In the genomic region with DNA sequence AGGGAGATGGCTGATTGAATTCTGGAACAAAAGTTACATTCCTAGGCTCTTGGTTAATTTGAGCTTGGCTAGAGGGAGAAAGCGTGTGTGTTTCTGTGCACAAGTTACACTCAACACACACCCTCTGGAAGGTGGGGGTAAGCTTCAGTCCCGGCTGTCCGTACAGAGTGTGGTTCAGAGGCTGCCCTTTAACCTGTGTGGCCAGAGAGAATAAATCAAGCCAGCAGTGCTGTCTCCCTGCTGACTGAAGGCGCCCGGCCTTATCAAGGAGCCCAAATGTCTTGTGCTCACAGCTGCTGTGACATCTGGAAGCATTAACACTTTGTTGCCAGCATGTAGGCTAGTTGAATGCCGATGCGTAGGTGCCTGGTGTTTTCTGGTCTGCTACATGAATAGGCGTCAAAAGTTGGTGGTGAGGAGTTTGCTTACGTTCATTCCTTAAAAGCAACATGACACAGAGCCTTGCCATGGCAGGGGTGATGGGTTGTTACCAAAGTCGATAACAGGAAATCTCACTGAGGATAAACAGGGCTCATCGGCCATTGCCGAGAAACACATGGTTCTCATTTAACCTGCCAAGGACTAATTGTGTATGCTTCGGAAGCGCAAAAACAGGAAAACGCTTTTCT, we compare ENCODE assay signal across 11 cellular contexts.
DNase-seq lines count a peak whose midpoint lies in the region; ATAC-seq and TF ChIP-seq lines count a peak whose summit lies in the region.
"Had no signal": no experiment of that assay in that cellular context is flagged by ENCODE, and none has a peak within 500 bp of the region (broad histone marks: within the 10 kb centered on the region; RNA-seq: fewer than 3 reads in every experiment).

No MANE protein-coding gene starts in this region.

- H3K9me2 ChIP-seq in SK-N-SH: no peaks in the 10 kb centered on the region
- no peaks in the 10 kb centered on the region for H3K9me2 ChIP-seq in GM23248 (ENCODE audit: insufficient read depth)

- no peak overlapping the region for H3K4me3 Mint-ChIP-seq in CD4-positive, alpha-beta T cell
- H3K4me3 Mint-ChIP-seq: activated CD8-positive, alpha-beta T cell treated with anti-CD3 and anti-CD28 coated beads, Interleukin-2, amount 10 ng/mL, durations not matched to agents 7 days and 5 days had no signal

- 0 out of 2 replicates have a peak, but pooled peaks have one; percentile 2 for TF ChIP-seq RAD21 in SK-N-SH (IDR thresholded peaks at IDR 0.05; ENCODE audit: low read length)

- H3K9me3 ChIP-seq in SK-N-SH (no peaks in the 10 kb centered on the region), mucosa of descending colon (no peaks in the 10 kb centered on the region), thyroid gland (no peaks in the 10 kb centered on the region), GM23248 (ENCODE audit: low read depth) (no peaks in the 10 kb centered on the region)
- H3K9me3 ChIP-seq in CD4-positive, alpha-beta T cell (ENCODE audit: control insufficient read depth, low read length): no peaks in the 10 kb centered on the region

- no peaks in the 10 kb centered on the region for H3K9me3 Mint-ChIP-seq in CD4-positive, alpha-beta T cell

- H3K4me3 ChIP-seq in SK-N-SH (ENCODE audit: low read depth in 2 of 2, low read length in 1 of 2): peak overlapping the region in 1 of 2 experiments; percentile 26; a peak in 2 of 4 replicates
- no peak overlapping the region for H3K4me3 ChIP-seq in fibroblast of pulmonary artery (replicated peaks; ENCODE audit: low read depth, low read length)
- H3K4me3 ChIP-seq in mucosa of descending colon: no peak overlapping the region
- no peak overlapping the region for H3K4me3 ChIP-seq in thyroid gland (replicated peaks in 1 of 3)
- H3K4me3 ChIP-seq in GM23248: no peak overlapping the region

- H3K4me1 ChIP-seq in SK-N-SH (ENCODE audit: control insufficient read depth in 1 of 2, insufficient read depth in 2 of 2, low read depth in 1 of 2, low read length in 1 of 2): peaks cover 0 to 51% of the 10 kb centered on the region in 2 experiments; a peak in 2 of 4 replicates
- H3K4me1 ChIP-seq in mucosa of descending colon (ENCODE audit: low read depth): no peaks in the 10 kb centered on the region
- H3K4me1 ChIP-seq in thyroid gland: peaks cover 61 to 85% of the 10 kb centered on the region in 2 donors
- H3K4me1 ChIP-seq in GM23248 (ENCODE audit: insufficient read depth): no peaks in the 10 kb centered on the region

- H4K20me1 ChIP-seq in SK-N-SH (ENCODE audit: insufficient read depth) (no peaks in the 10 kb centered on the region), GM23248 (ENCODE audit: insufficient read depth) (no peaks in the 10 kb centered on the region)

- H3K36me3 ChIP-seq in SK-N-SH (replicated peaks in 1 of 2; ENCODE audit: control insufficient read depth in 1 of 2, insufficient read depth in 2 of 2, low read length in 1 of 2): peaks cover 0 to 2% of the 10 kb centered on the region in 2 experiments
- H3K36me3 ChIP-seq in mucosa of descending colon (ENCODE audit: low read depth): no peaks in the 10 kb centered on the region
- H3K36me3 ChIP-seq in thyroid gland: no peaks in the 10 kb centered on the region
- no peaks in the 10 kb centered on the region for H3K36me3 ChIP-seq in GM23248 (ENCODE audit: low read depth)

- H3K36me3 Mint-ChIP-seq in CD4-positive, alpha-beta T cell (ENCODE audit: low read depth): no peaks in the 10 kb centered on the region

- POLR2A ChIA-PET in SK-N-SH (lab: Yijun Ruan, JAX): no interaction called here
- POLR2A ChIA-PET in CD4-positive, alpha-beta T cell (lab: Charles Lee): no interaction called here

- H3K4me2 ChIP-seq in SK-N-SH (peak overlapping the region; percentile 50), GM23248 (ENCODE audit: unreplicated experiment) (no peak overlapping the region)

- H2AFZ ChIP-seq in SK-N-SH (ENCODE audit: low read depth) (no peak overlapping the region; the same call in 1 of the 2 replicates), GM23248 (no peak overlapping the region)

- H3K27me3 ChIP-seq in SK-N-SH (ENCODE audit: insufficient read depth): 0 out of 2 replicates have a peak, but pooled peaks cover 16% of the 10 kb centered on the region
- H3K27me3 ChIP-seq in thyroid gland: no peaks in the 10 kb centered on the region
- H3K27me3 ChIP-seq in GM23248 (replicated peaks; ENCODE audit: insufficient read depth): peaks cover 36% of the 10 kb centered on the region
- H3K27me3 ChIP-seq in CD4-positive, alpha-beta T cell (ENCODE audit: control insufficient read depth, insufficient read depth, low read length): peaks cover 5% of the 10 kb centered on the region

- TF ChIP-seq EP300 in SK-N-SH (IDR thresholded peaks at IDR 0.05; ENCODE audit: borderline replicate concordance in 1 of 2, low read depth in 1 of 2, low read length in 1 of 2): no peak; a peak in 1 of 4 replicates

- TF ChIP-seq CTCF in SK-N-SH (IDR thresholded peaks at IDR 0.05) (no peak), fibroblast of pulmonary artery (IDR thresholded peaks at IDR 0.05; ENCODE audit: low read length, missing control alignments) (no peak), mucosa of descending colon (IDR thresholded peaks at IDR 0.05) (no peak), thyroid gland (IDR thresholded peaks at IDR 0.05) (no peak)
- TF ChIP-seq CTCF in CD4-positive, alpha-beta T cell (IDR thresholded peaks at IDR 0.05): no peak

- H3K27ac ChIP-seq in SK-N-SH (ENCODE audit: low read depth in 2 of 2, low read length in 1 of 2) (peak overlapping the region in 1 of 2 experiments; percentile 99; a peak in 2 of 4 replicates), thyroid gland (peak overlapping the region; percentile 74 to 88 (median 76)), GM23248 (no peak overlapping the region)
- H3K27ac ChIP-seq in CD4-positive, alpha-beta T cell (ENCODE audit: low read depth, low read length): no peak overlapping the region

- no peaks in the 10 kb centered on the region for H3K79me2 ChIP-seq in SK-N-SH (ENCODE audit: insufficient read depth)
- H3K79me2 ChIP-seq in GM23248 (ENCODE audit: insufficient read depth): no peaks in the 10 kb centered on the region

- in situ Hi-C loops in GM23248 (cut with MboI): no loop called here

- H3K9ac ChIP-seq in SK-N-SH (no peak overlapping the region), GM23248 (no peak overlapping the region)

- WGBS in SK-N-SH (ENCODE audit: low lambda C conversion rate): 24% methylated on average over 15 of the region's 15 CpGs
- WGBS in thyroid gland, 2 donors: 51 to 55% methylated on average over 15 of the region's 15 CpGs
- 20 to 21% methylated on average over 15 of the region's 15 CpGs for WGBS in GM23248 (ENCODE audit: low coverage in 1 of 2, low lambda C conversion rate in 2 of 2, missing lambda C conversion rate in 2 of 2), 2 experiments

- peak in 1 of 2 donors; percentile 17 for TF ChIP-seq POLR2A in thyroid gland (IDR thresholded peaks at IDR 0.05)

- ATAC-seq in mucosa of descending colon (peak; percentile 39), HG02981 (IDR thresholded peaks at IDR 0.05; ENCODE audit: unreplicated experiment) (no peak)
- no peak for ATAC-seq in CD4-positive, alpha-beta T cell (ENCODE audit: poor library complexity)
- ATAC-seq: activated CD8-positive, alpha-beta T cell treated with anti-CD3 and anti-CD28 coated beads, Interleukin-2, amount 10 ng/mL, durations not matched to agents 7 days and 5 days had no signal

- DNase-seq in SK-N-SH: peak; percentile 40
- peak; percentile 17 for DNase-seq in fibroblast of pulmonary artery (ENCODE audit: low read depth)
- DNase-seq in mucosa of descending colon: no peak
- peak; percentile 65 to 67 for DNase-seq in thyroid gland
- no peak for DNase-seq in GM23248
- no peak for DNase-seq in CD4-positive, alpha-beta T cell
- no peak for DNase-seq in posterior vena cava (ENCODE audit: low spot score)
- DNase-seq: activated CD8-positive, alpha-beta T cell treated with anti-CD3 and anti-CD28 coated beads, Interleukin-2, amount 10 ng/mL, durations not matched to agents 7 days and 5 days; NCI-H526; nucleus accumbens had no signal

- H3K27me3 Mint-ChIP-seq in CD4-positive, alpha-beta T cell: peaks cover 22% of the 10 kb centered on the region

- H3F3A ChIP-seq in SK-N-SH (replicated peaks; ENCODE audit: insufficient read depth) (no peaks in the 10 kb centered on the region), GM23248 (ENCODE audit: insufficient read depth) (no peaks in the 10 kb centered on the region)

- H3K27ac Mint-ChIP-seq in CD4-positive, alpha-beta T cell: no peak overlapping the region
- H3K27ac Mint-ChIP-seq: activated CD8-positive, alpha-beta T cell treated with anti-CD3 and anti-CD28 coated beads, Interleukin-2, amount 10 ng/mL, durations not matched to agents 7 days and 5 days had no signal

- CTCF ChIA-PET in SK-N-SH (lab: Yijun Ruan, JAX): interaction anchor here (0.9 to 1.4 kb wide), 2 partner anchors 14 to 90 kb away, joined by 3 to 4 read pairs; no protein-coding TSS in a partner anchor
- CTCF ChIA-PET in CD4-positive, alpha-beta T cell (lab: Charles Lee): no interaction called here

- intact Hi-C loops in mucosa of descending colon (cut with DNase I, micrococcal nuclease): no loop called here
- intact Hi-C loops in thyroid gland (cut with DNase I): no loop called here
- intact Hi-C loops in CD4-positive, alpha-beta T cell (cut with DNase I, micrococcal nuclease): no loop called here
- intact Hi-C loops in posterior vena cava (cut with DNase I): loop anchor here in 1 of 2 donors (2.0 kb wide), 1 partner anchor 21 kb away; no protein-coding TSS in a partner anchor

- no peaks in the 10 kb centered on the region for H3K4me1 Mint-ChIP-seq in CD4-positive, alpha-beta T cell (ENCODE audit: low read depth)

TF ChIP-seq in SK-N-SH, 30 proteins besides CTCF, POLR2A, EP300 and RAD21 (continues in another document):
- no peak for TF ChIP-seq TAF1 (IDR thresholded peaks at IDR 0.05; ENCODE audit: borderline replicate concordance, low read depth, low read length)
- TF ChIP-seq RCOR1 (IDR thresholded peaks at IDR 0.05; ENCODE audit: low read length): peak; percentile 50
- TF ChIP-seq, protein P1, sequence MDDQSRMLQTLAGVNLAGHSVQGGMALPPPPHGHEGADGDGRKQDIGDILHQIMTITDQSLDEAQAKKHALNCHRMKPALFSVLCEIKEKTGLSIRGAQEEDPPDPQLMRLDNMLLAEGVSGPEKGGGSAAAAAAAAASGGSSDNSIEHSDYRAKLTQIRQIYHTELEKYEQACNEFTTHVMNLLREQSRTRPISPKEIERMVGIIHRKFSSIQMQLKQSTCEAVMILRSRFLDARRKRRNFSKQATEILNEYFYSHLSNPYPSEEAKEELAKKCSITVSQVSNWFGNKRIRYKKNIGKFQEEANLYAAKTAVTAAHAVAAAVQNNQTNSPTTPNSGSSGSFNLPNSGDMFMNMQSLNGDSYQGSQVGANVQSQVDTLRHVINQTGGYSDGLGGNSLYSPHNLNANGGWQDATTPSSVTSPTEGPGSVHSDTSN (IDR thresholded peaks at IDR 0.05): peak; percentile 9; the same call in 1 of the 2 replicates
- no peak for TF ChIP-seq FOXJ3 (CRISPR knock-in tag; IDR thresholded peaks at IDR 0.05)
- TF ChIP-seq GATA2 (CRISPR knock-in tag; IDR thresholded peaks at IDR 0.05): peak; percentile 46
- TF ChIP-seq, protein P2, sequence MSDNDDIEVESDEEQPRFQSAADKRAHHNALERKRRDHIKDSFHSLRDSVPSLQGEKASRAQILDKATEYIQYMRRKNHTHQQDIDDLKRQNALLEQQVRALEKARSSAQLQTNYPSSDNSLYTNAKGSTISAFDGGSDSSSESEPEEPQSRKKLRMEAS (IDR thresholded peaks at IDR 0.05; ENCODE audit: low read depth): no peak
- TF ChIP-seq TEAD4 (IDR thresholded peaks at IDR 0.05; ENCODE audit: borderline replicate concordance, insufficient read depth): no peak

Comparison
In these comparisons a context has a peak if more than half of its experiments do, and no peak if none do; other contexts are left out.
1. DNase-seq: peak in SK-N-SH (single experiment), fibroblast of pulmonary artery (single experiment) and thyroid gland (2 of 2); none in mucosa of descending colon (0 of 3), GM23248 (single experiment), CD4-positive, alpha-beta T cell (0 of 10) and posterior vena cava (single experiment).
2. H3K27ac ChIP-seq: peak in thyroid gland (3 of 3); none in GM23248 (single experiment) and CD4-positive, alpha-beta T cell (single experiment).